In genomic region chr11:1943576-1943975, GRCh38 we compare ENCODE assay signal across 14 cellular contexts. TPM values are rescaled to one million over a fixed set of nuclear protein-coding genes. Genes with fewer than 3 reads are reported as not detected.
A peak's percentile ranks its signal among the peaks of the same experiment; 100 is the strongest.
DNase-seq lines count a peak whose midpoint lies in the region; ATAC-seq and TF ChIP-seq lines count a peak whose summit lies in the region.
"Had no signal": no experiment of that assay in that cellular context is flagged by ENCODE, and none has a peak within 500 bp of the region (broad histone marks: within the 10 kb centered on the region; RNA-seq: fewer than 3 reads in every experiment).

No MANE protein-coding gene starts in this region.

- no peak overlapping the region for H3K27ac Mint-ChIP-seq in GM23338
- H3K27ac Mint-ChIP-seq in chondrocyte (ENCODE audit: unreplicated experiment), result no peak overlapping the region
- H3K27ac Mint-ChIP-seq in neural crest cell (ENCODE audit: unreplicated experiment), result peak overlapping the region; percentile 50
- H3K27ac Mint-ChIP-seq: CD4-positive, alpha-beta T cell; HFFc6 had no signal

- H3K27me3 Mint-ChIP-seq in GM23338 (ENCODE audit: insufficient read depth, low read depth, poor library complexity), result peaks cover 12% of the 10 kb centered on the region
- no peaks in the 10 kb centered on the region for H3K27me3 Mint-ChIP-seq in chondrocyte (ENCODE audit: low read depth)
- H3K27me3 Mint-ChIP-seq in neural crest cell (ENCODE audit: low read depth), result no peaks in the 10 kb centered on the region

- no peak overlapping the region for H3K4me3 Mint-ChIP-seq in GM23338
- H3K4me3 Mint-ChIP-seq in chondrocyte (ENCODE audit: unreplicated experiment), result no peak overlapping the region
- H3K4me3 Mint-ChIP-seq in neural crest cell, result peak overlapping the region; percentile 70
- H3K4me3 Mint-ChIP-seq: HFFc6 had no signal

- H3F3A ChIP-seq in GM23338 (replicated peaks; ENCODE audit: low read depth), result no peaks in the 10 kb centered on the region

- H3K36me3 Mint-ChIP-seq in GM23338 (ENCODE audit: low read depth), result no peaks in the 10 kb centered on the region
- H3K36me3 Mint-ChIP-seq in chondrocyte (ENCODE audit: low read depth), result no peaks in the 10 kb centered on the region
- no peaks in the 10 kb centered on the region for H3K36me3 Mint-ChIP-seq in neural crest cell (ENCODE audit: low read depth)
- H3K36me3 Mint-ChIP-seq: immature natural killer cell had no signal

- H3K27ac ChIP-seq in BLaER1, result no peak overlapping the region
- H3K27ac ChIP-seq in GM23338 (ENCODE audit: low read depth), result no peak overlapping the region

- H3K9me3 ChIP-seq in BLaER1, result no peaks in the 10 kb centered on the region

- H3K4me1 Mint-ChIP-seq in GM23338 (peaks cover 6% of the 10 kb centered on the region), chondrocyte (ENCODE audit: low read depth) (peaks cover 29% of the 10 kb centered on the region), neural crest cell (peaks cover 10% of the 10 kb centered on the region)

- H3K36me3 ChIP-seq in BLaER1 (no peaks in the 10 kb centered on the region), GM23338 (ENCODE audit: insufficient read depth) (no peaks in the 10 kb centered on the region)

- peaks cover 25% of the 10 kb centered on the region for H3K4me1 ChIP-seq in BLaER1
- no peaks in the 10 kb centered on the region for H3K4me1 ChIP-seq in GM23338 (ENCODE audit: insufficient read depth)

- H2AFZ ChIP-seq in GM23338, result no peak overlapping the region

- H4K20me1 ChIP-seq in BLaER1, result no peaks in the 10 kb centered on the region
- H4K20me1 ChIP-seq in GM23338 (replicated peaks; ENCODE audit: insufficient read depth), result no peaks in the 10 kb centered on the region

- no peaks in the 10 kb centered on the region for H3K9me2 ChIP-seq in GM23338 (ENCODE audit: insufficient read depth)

- no peak overlapping the region for H3K4me3 ChIP-seq in BLaER1
- H3K4me3 ChIP-seq in GM23338, result no peak overlapping the region

- TF ChIP-seq CTCF in GM23338 (conservative IDR thresholded peaks at IDR 0.05; ENCODE audit: low read depth in 2 of 2) (no peak), chondrocyte (IDR thresholded peaks at IDR 0.05) (no peak), neural crest cell (conservative IDR thresholded peaks at IDR 0.05) (no peak)

- H3K4me2 ChIP-seq in BLaER1 (peak overlapping the region; percentile 35), GM23338 (no peak overlapping the region)

- H3K9ac ChIP-seq in BLaER1, result no peak overlapping the region

- peak; percentile 54 for DNase-seq in GM23338 (ENCODE audit: low spot score)
- peak; percentile 79 for DNase-seq in chondrocyte (ENCODE audit: low spot score)
- DNase-seq in neural crest cell (ENCODE audit: low read depth, low spot score), result peak; percentile 1
- DNase-seq in epidermal melanocyte (ENCODE audit: insufficient read length, low spot score), result no peak
- no peak for DNase-seq in DMS153 (lab: John Stamatoyannopoulos, UW)
- DNase-seq: foreskin melanocyte, HFFc6, immature natural killer cell had no signal

- ATAC-seq in GM23338 (no peak), HG03571 (IDR thresholded peaks at IDR 0.05; ENCODE audit: unreplicated experiment) (no peak), GM18867 (IDR thresholded peaks at IDR 0.05; ENCODE audit: unreplicated experiment) (no peak)

- no peaks in the 10 kb centered on the region for H3K79me2 ChIP-seq in GM23338 (replicated peaks; ENCODE audit: insufficient read depth)

- no peaks in the 10 kb centered on the region for H3K9me3 Mint-ChIP-seq in GM23338
- H3K9me3 Mint-ChIP-seq in chondrocyte (ENCODE audit: low read depth), result no peaks in the 10 kb centered on the region
- H3K9me3 Mint-ChIP-seq in neural crest cell, result no peaks in the 10 kb centered on the region
- H3K9me3 Mint-ChIP-seq: CD4-positive, alpha-beta T cell; HFFc6; immature natural killer cell had no signal

- H3K27me3 ChIP-seq in BLaER1 (no peaks in the 10 kb centered on the region), GM23338 (ENCODE audit: insufficient read depth) (no peaks in the 10 kb centered on the region)

TF ChIP-seq in GM23338, 12 proteins besides CTCF, POLR2A, EP300 and RAD21 (continues in another document):
- TF ChIP-seq JUNB (IDR thresholded peaks at IDR 0.05; ENCODE audit: unreplicated experiment), result no peak
- no peak for TF ChIP-seq STAT1 (IDR thresholded peaks at IDR 0.05; ENCODE audit: unreplicated experiment)
- TF ChIP-seq POLR2AphosphoS5 (IDR thresholded peaks at IDR 0.05; ENCODE audit: low read depth), result no peak
- TF ChIP-seq ZNF114 (CRISPR knock-in tag; IDR thresholded peaks at IDR 0.05), result no peak
- TF ChIP-seq CREB1 (CRISPR knock-in tag; IDR thresholded peaks at IDR 0.05; ENCODE audit: low read depth), result no peak
- TF ChIP-seq EZH2 (IDR thresholded peaks at IDR 0.05; ENCODE audit: low read depth, unreplicated experiment), result no peak
- TF ChIP-seq ZNF331 (CRISPR knock-in tag; IDR thresholded peaks at IDR 0.05; ENCODE audit: low read depth), result no peak
- no peak for TF ChIP-seq REST (IDR thresholded peaks at IDR 0.05; ENCODE audit: unreplicated experiment)
- TF ChIP-seq ETS1 (IDR thresholded peaks at IDR 0.05), result no peak

RNA-seq across cellular contexts. Expression of gene MRPL23, which starts 3.6 kb away (rescaled TPM):
- 63.3 and 91.5 TPM in 2 replicates for total RNA-seq in GM23338 (2014; rRNA removed; shearing (Covaris generic))
- 84.7 and 92.0 TPM in 2 replicates for polyA plus RNA-seq in GM23338 (2016; fragmentation: Nextera tagmentation; extraction: Ambion mirVana)
- 22.8 to 33.0 TPM (median 29.8 TPM) in 3 replicates for total RNA-seq in chondrocyte
- 60.8 and 66.7 TPM in 2 replicates for total RNA-seq in neural crest cell

RNA-seq across cellular contexts. Expression of gene TNNT3, which starts 24.1 kb away (rescaled TPM):
- not detected in 2 replicates for total RNA-seq in GM23338 (2014; rRNA removed; shearing (Covaris generic))
- not detected in 2 replicates for polyA plus RNA-seq in GM23338 (2016; fragmentation: Nextera tagmentation; extraction: Ambion mirVana)
- total RNA-seq in chondrocyte, result 0.51 to 1.3 TPM in 2 of 3 replicates, not detected in the other
- total RNA-seq in neural crest cell, result not detected in 2 replicates
- total RNA-seq: HFFc6, HT-29, NCI-H460 had no signal
- polyA plus RNA-seq: immature natural killer cell had no signal

RNA-seq across cellular contexts. Expression of gene PRR33, which starts 51.9 kb away (rescaled TPM):
- total RNA-seq in GM23338 (2014; rRNA removed; shearing (Covaris generic)), result 0.04 TPM in 1 of 2 replicates, not detected in the other
- not detected in 2 replicates for polyA plus RNA-seq in GM23338 (2016; fragmentation: Nextera tagmentation; extraction: Ambion mirVana)
- total RNA-seq in chondrocyte (not detected in 3 replicates), neural crest cell (not detected in 2 replicates)
- total RNA-seq: CD4-positive, alpha-beta T cell; HFFc6; HT-29; NCI-H460 had no signal

RNA-seq across cellular contexts. Expression of gene H19, which starts 54.1 kb away (rescaled TPM):
- 0.76 TPM in 1 of 2 replicates, not detected in the other for total RNA-seq in GM23338 (2014; rRNA removed; shearing (Covaris generic))
- polyA plus RNA-seq in GM23338 (2016; fragmentation: Nextera tagmentation; extraction: Ambion mirVana), result 0.86 and 1.2 TPM in 2 replicates
- total RNA-seq in chondrocyte (2,704 to 5,485 TPM (median 2,760 TPM) in 3 replicates), neural crest cell (71.3 and 71.8 TPM in 2 replicates)
- total RNA-seq: CD4-positive, alpha-beta T cell had no signal
- polyA plus RNA-seq: immature natural killer cell had no signal

Comparison
In these comparisons a context has a peak if more than half of its experiments do, and no peak if none do; other contexts are left out.
1. DNase-seq: peak in GM23338 (single experiment), chondrocyte (single experiment) and neural crest cell (single experiment); none in epidermal melanocyte (single experiment) and DMS153 (single experiment).